Comparison of ENCODE assay signal across 8 cellular contexts in genomic region chr2:70553584-70554337, GRCh38. TPM values are rescaled to one million over a fixed set of nuclear protein-coding genes. Genes with fewer than 3 reads are reported as not detected.
A peak's percentile ranks its signal among the peaks of the same experiment; 100 is the strongest.
DNase-seq lines count a peak whose midpoint lies in the region; ATAC-seq, FAIRE-seq and TF ChIP-seq lines count a peak whose summit lies in the region.

TGFA (minus strand) TSS chr2:70553826; CDS start chr2:70553767, 59 bp downstream.

- H3K9me3 Mint-ChIP-seq in activated CD8-positive, alpha-beta T cell treated with anti-CD3 and anti-CD28 coated beads for 36 hours = no peaks in the 10 kb centered on the region

- peak within 1 kb of the TSS; percentile 42 for H3K4me3 ChIP-seq in mesendoderm (ENCODE audit: low read length)

- H3K79me2 ChIP-seq in mesendoderm (ENCODE audit: control insufficient read depth, insufficient read depth, low read length) = no peaks in the 10 kb centered on the region

- peaks cover 17% of the 10 kb centered on the region for H3K27me3 Mint-ChIP-seq in activated CD8-positive, alpha-beta T cell treated with anti-CD3 and anti-CD28 coated beads for 36 hours

- CTCF ChIA-PET in activated CD8-positive, alpha-beta T cell treated with anti-CD3 and anti-CD28 coated beads for 36 hours (lab: Charles Lee) = interaction anchor here (1.3 to 2.2 kb wide), 3 partner anchors 10 to 64 kb away, joined by 3 to 13 read pairs (median 4); no protein-coding TSS in a partner anchor

- H2BK5ac ChIP-seq in mesendoderm (ENCODE audit: low read length) = no peak within 1 kb of the TSS

- no peak within 1 kb of the TSS for H2BK15ac ChIP-seq in mesendoderm (replicated peaks; ENCODE audit: low read depth)

- FAIRE-seq in GM18507 (lab: Jason Lieb, UNC) = no peak

- H3K9ac ChIP-seq in mesendoderm (ENCODE audit: low read length) = peak within 1 kb of the TSS; percentile 61

- peak within 1 kb of the TSS; percentile 73 for H3K56ac ChIP-seq in mesendoderm (ENCODE audit: low read length)

- H3K79me1 ChIP-seq in mesendoderm (ENCODE audit: low read length) = no peaks in the 10 kb centered on the region

- intact Hi-C loops in activated CD8-positive, alpha-beta T cell treated with anti-CD3 and anti-CD28 coated beads for 36 hours (cut with micrococcal nuclease) = loop anchor here (10.0 kb wide), 1 partner anchor 61 kb away; no protein-coding TSS in a partner anchor

- H3K4ac ChIP-seq in mesendoderm (ENCODE audit: low read depth, low read length) = peak within 1 kb of the TSS; percentile 25

- no peak within 1 kb of the TSS for H2BK120ac ChIP-seq in mesendoderm (ENCODE audit: low read depth, low read length)

- H3K27ac ChIP-seq in mesendoderm (ENCODE audit: low read depth, low read length) = no peak within 1 kb of the TSS

- ATAC-seq in HG03175 (IDR thresholded peaks at IDR 0.05; ENCODE audit: unreplicated experiment) = peak; percentile 78
- peak; percentile 89 for ATAC-seq in activated CD8-positive, alpha-beta T cell treated with anti-CD3 and anti-CD28 coated beads for 36 hours

- TF ChIP-seq CTCF in activated CD8-positive, alpha-beta T cell treated with anti-CD3 and anti-CD28 coated beads for 36 hours (IDR thresholded peaks at IDR 0.05) = peak; percentile 84

- peaks cover 3% of the 10 kb centered on the region for H3K4me1 ChIP-seq in mesendoderm (ENCODE audit: control insufficient read depth, low read depth, low read length)

- H3K27me3 ChIP-seq in mesendoderm (ENCODE audit: insufficient read depth, low read length, poor library complexity) = no peaks in the 10 kb centered on the region

- H3K36me3 ChIP-seq in mesendoderm (ENCODE audit: control insufficient read depth, insufficient read depth, low read length) = no peaks in the 10 kb centered on the region

- peak within 1 kb of the TSS; percentile 76 for H3K4me2 ChIP-seq in mesendoderm (ENCODE audit: low read length)

- WGBS in mesendoderm (ENCODE audit: extremely low coverage, insufficient coverage, low lambda C conversion rate) = no CpG with 5 or more reads among the region's 88 CpGs

- H3K4me1 Mint-ChIP-seq in activated CD8-positive, alpha-beta T cell treated with anti-CD3 and anti-CD28 coated beads for 36 hours (ENCODE audit: low read depth) = peaks cover 24% of the 10 kb centered on the region

- no peak within 1 kb of the TSS for H4K5ac ChIP-seq in mesendoderm (ENCODE audit: low read length)

- POLR2A ChIA-PET in activated CD8-positive, alpha-beta T cell treated with anti-CD3 and anti-CD28 coated beads for 36 hours (lab: Charles Lee) = no interaction called here

- H4K8ac ChIP-seq in mesendoderm (ENCODE audit: low read depth, low read length) = no peak within 1 kb of the TSS

- H3K23ac ChIP-seq in mesendoderm (ENCODE audit: low read length) = no peak within 1 kb of the TSS

- peak within 1 kb of the TSS; percentile 73 for H3K4me3 Mint-ChIP-seq in activated CD8-positive, alpha-beta T cell treated with anti-CD3 and anti-CD28 coated beads for 36 hours

- peak within 1 kb of the TSS; percentile 27 for H3K27ac Mint-ChIP-seq in activated CD8-positive, alpha-beta T cell treated with anti-CD3 and anti-CD28 coated beads for 36 hours

- no peak within 1 kb of the TSS for H2AK5ac ChIP-seq in mesendoderm (ENCODE audit: low read length)

- no peaks in the 10 kb centered on the region for H3K36me3 Mint-ChIP-seq in activated CD8-positive, alpha-beta T cell treated with anti-CD3 and anti-CD28 coated beads for 36 hours (ENCODE audit: low read depth)

- H3K18ac ChIP-seq in mesendoderm (ENCODE audit: low read length) = peak within 1 kb of the TSS; percentile 69

- peak; percentile 56 for DNase-seq in A172 (ENCODE audit: low spot score)
- peak; percentile 26 for DNase-seq in GM18507 (ENCODE audit: extremely low spot score, insufficient read length, low read depth)
- DNase-seq in NCI-H526 (lab: John Stamatoyannopoulos, UW) = peak; percentile 81 to 96
- peak; percentile 77 for DNase-seq in activated CD8-positive, alpha-beta T cell treated with anti-CD3 and anti-CD28 coated beads for 36 hours
- DNase-seq in effector CD8-positive, alpha-beta T cell (lab: John Stamatoyannopoulos, UW) = peak; percentile 62
- DNase-seq in mesendoderm = peak; percentile 90
- peak; percentile 56 for DNase-seq in stimulated activated CD8-positive, alpha-beta memory T cell treated with anti-CD3 and anti-CD28 coated beads, Interleukin-12 subunit alpha, Interleukin-12 subunit beta, amount 100 ng/mL, for 4 hours (ENCODE audit: low read depth)

RNA-seq across cellular contexts. Expression of gene TGFA, which starts in this region (rescaled TPM):
- 0.31 and 1.0 TPM in 2 replicates for total RNA-seq in A172 (2014; rRNA removed; shearing (Covaris generic))
- under 1 TPM; 0.25 to 0.38 TPM for total RNA-seq in activated CD8-positive, alpha-beta T cell treated with anti-CD3 and anti-CD28 coated beads for 36 hours
- 3.0 TPM for polyA plus RNA-seq in mesendoderm (2013, experiment 1 of 2)
- 2.8 TPM for polyA plus RNA-seq in mesendoderm (2013, experiment 2 of 2)

Comparison
In these comparisons a context has a peak if more than half of its experiments do, and no peak if none do; other contexts are left out.
1. Peak in DNase-seq and ATAC-seq in activated CD8-positive, alpha-beta T cell treated with anti-CD3 and anti-CD28 coated beads for 36 hours; RNA of the gene not detected or under 1 TPM.
2. DNase-seq: peak in every context shown above with its lines; median percentile 90 in mesendoderm; 88 in NCI-H526; 77 in activated CD8-positive, alpha-beta T cell treated with anti-CD3 and anti-CD28 coated beads for 36 hours; 62 in effector CD8-positive, alpha-beta T cell; 56 in A172; 56 in stimulated activated CD8-positive, alpha-beta memory T cell treated with anti-CD3 and anti-CD28 coated beads, Interleukin-12 subunit alpha, Interleukin-12 subunit beta, amount 100 ng/mL, for 4 hours; 26 in GM18507.